ENCODE assay signal across 21 cellular contexts in genomic region chr6:45569210-45569945, GRCh38.
DNase-seq lines count a peak whose midpoint lies in the region; ATAC-seq, FAIRE-seq and TF ChIP-seq lines count a peak whose summit lies in the region.
"Had no signal": no experiment of that assay in that cellular context is flagged by ENCODE, and none has a peak within 500 bp of the region (broad histone marks: within the 10 kb centered on the region; RNA-seq: fewer than 3 reads in every experiment).

No MANE protein-coding gene starts in this region.

- peak overlapping the region; percentile 77 for H2AFZ ChIP-seq in keratinocyte (ENCODE audit: control insufficient read depth, low read length)

- H4K20me1 ChIP-seq in keratinocyte (ENCODE audit: control insufficient read depth, extremely low read depth, insufficient read depth, low read length), result no peaks in the 10 kb centered on the region

- no peaks in the 10 kb centered on the region for H3K36me3 ChIP-seq in RWPE2 (ENCODE audit: low read depth)
- H3K36me3 ChIP-seq in keratinocyte (ENCODE audit: control insufficient read depth in 2 of 2, extremely low read depth in 1 of 2, insufficient read depth in 2 of 2, low read length in 2 of 2), result no peaks in the 10 kb centered on the region

- no peak overlapping the region for H3K4me3 Mint-ChIP-seq in activated CD4-positive, alpha-beta T cell treated with anti-CD3 and anti-CD28 coated beads for 36 hours
- H3K4me3 Mint-ChIP-seq: naive B cell had no signal

- peaks cover 1% of the 10 kb centered on the region for H3K27me3 Mint-ChIP-seq in activated CD4-positive, alpha-beta T cell treated with anti-CD3 and anti-CD28 coated beads for 36 hours

- intact Hi-C loops in activated CD4-positive, alpha-beta T cell treated with anti-CD3 and anti-CD28 coated beads for 36 hours (cut with DNase I, micrococcal nuclease), result no loop called here
- intact Hi-C loops in posterior vena cava (cut with DNase I), result no loop called here

- dilution Hi-C loops in keratinocyte (cut with MboI; ENCODE audit: extremely low pct_ligation_motif_present, low sequenced_read_pairs), result no loop called here

- no peaks in the 10 kb centered on the region for H3K9me1 ChIP-seq in keratinocyte (ENCODE audit: control insufficient read depth, extremely low read depth, insufficient read depth, low read length)

- H3K79me2 ChIP-seq in keratinocyte (ENCODE audit: control insufficient read depth, insufficient read depth, low read length), result no peaks in the 10 kb centered on the region

- no peaks in the 10 kb centered on the region for H3K9me3 Mint-ChIP-seq in activated CD4-positive, alpha-beta T cell treated with anti-CD3 and anti-CD28 coated beads for 36 hours (ENCODE audit: low read depth)
- H3K9me3 Mint-ChIP-seq: naive B cell had no signal

- CTCF ChIA-PET in activated CD4-positive, alpha-beta T cell treated with anti-CD3 and anti-CD28 coated beads for 36 hours (lab: Charles Lee), result no interaction called here

- peak; percentile 30 for ATAC-seq in activated CD4-positive, alpha-beta T cell treated with anti-CD3 and anti-CD28 coated beads for 36 hours
- ATAC-seq in RWPE2 (ENCODE audit: low read depth) (0 out of 3 replicates have a peak, but pooled peaks have one; percentile 17), GM19463 (IDR thresholded peaks at IDR 0.05; ENCODE audit: unreplicated experiment) (no peak), HG03354 (IDR thresholded peaks at IDR 0.05; ENCODE audit: poor library complexity, severe bottlenecking, unreplicated experiment) (no peak)
- ATAC-seq: Panc1 had no signal

- H3K4me1 ChIP-seq in RWPE2 (ENCODE audit: insufficient read depth, poor library complexity, severe bottlenecking) (peaks cover 19% of the 10 kb centered on the region), keratinocyte (ENCODE audit: control insufficient read depth, extremely low read depth, insufficient read depth, low read length) (peaks cover 22% of the 10 kb centered on the region)

- no peaks in the 10 kb centered on the region for H3K9me3 ChIP-seq in RWPE2 (ENCODE audit: severe bottlenecking)
- H3K9me3 ChIP-seq in keratinocyte (ENCODE audit: control insufficient read depth, low read depth, low read length), result no peaks in the 10 kb centered on the region

- peak overlapping the region; percentile 9 for H3K4me2 ChIP-seq in keratinocyte (ENCODE audit: control insufficient read depth, extremely low read depth, insufficient read depth, low read depth, low read length)

- no peak for TF ChIP-seq CTCF in RWPE2 (IDR thresholded peaks at IDR 0.05; ENCODE audit: poor library complexity, severe bottlenecking)
- no peak for TF ChIP-seq CTCF in keratinocyte (optimal IDR thresholded peaks at IDR 0.05 in 1 of 3, IDR thresholded peaks at IDR 0.05 in 1 of 3, conservative IDR thresholded peaks at IDR 0.05 in 1 of 3; ENCODE audit: extremely low read depth in 1 of 3, insufficient read depth in 2 of 3, low read length in 3 of 3)

- DNase-seq in activated CD4-positive, alpha-beta T cell treated with anti-CD3 and anti-CD28 coated beads for 36 hours, result no peak
- DNase-seq in activated CD4-positive, alpha-beta T cell treated with anti-CD3 and anti-CD28 coated beads for 4 hours, result no peak
- DNase-seq in RWPE2 (ENCODE audit: low spot score) (no peak), keratinocyte (ENCODE audit: low read depth, low spot score) (no peak), superior temporal gyrus (ENCODE audit: extremely low spot score) (peak; percentile 24), posterior vena cava (ENCODE audit: low spot score) (no peak)
- DNase-seq: activated CD4-positive, alpha-beta T cell treated with anti-CD3 and anti-CD28 coated beads for 48 hours; activated T-cell treated with anti-CD3 and anti-CD28 coated beads, Interleukin-2, amount 50 U/mL, for 1 hour; amniotic stem cell; glutamatergic neuron; KBM-7; kidney; naive B cell; NCI-H1436 treated with DMSO at 0.1 percent for 48 hours; stimulated activated CD4-positive, alpha-beta T cell treated with anti-CD3 and anti-CD28 coated beads, Interleukin-2, amount 100 ng/mL, for 24 hours had no signal

- H3K27ac ChIP-seq in RWPE2 (ENCODE audit: poor library complexity, severe bottlenecking) (peak overlapping the region; percentile 10), keratinocyte (ENCODE audit: control insufficient read depth, insufficient read depth, low read length) (peak overlapping the region; percentile 27)

- FAIRE-seq in keratinocyte (lab: Jason Lieb, UNC), result peak; percentile 84
- FAIRE-seq: colon, endothelial cell of umbilical vein, H1, kidney had no signal

- H3K27me3 ChIP-seq in RWPE2 (ENCODE audit: insufficient read depth, poor library complexity, severe bottlenecking), result no peaks in the 10 kb centered on the region
- H3K27me3 ChIP-seq in keratinocyte (ENCODE audit: control insufficient read depth, extremely low read depth, insufficient read depth, low read length), result no peaks in the 10 kb centered on the region

- peaks cover 23% of the 10 kb centered on the region for H3K4me1 Mint-ChIP-seq in activated CD4-positive, alpha-beta T cell treated with anti-CD3 and anti-CD28 coated beads for 36 hours

- no peak overlapping the region for H3K27ac Mint-ChIP-seq in activated CD4-positive, alpha-beta T cell treated with anti-CD3 and anti-CD28 coated beads for 36 hours
- H3K27ac Mint-ChIP-seq: naive B cell had no signal

- H3K36me3 Mint-ChIP-seq in activated CD4-positive, alpha-beta T cell treated with anti-CD3 and anti-CD28 coated beads for 36 hours (ENCODE audit: low read depth), result no peaks in the 10 kb centered on the region

- H3K4me3 ChIP-seq in RWPE2 (ENCODE audit: severe bottlenecking) (no peak overlapping the region), keratinocyte (ENCODE audit: control insufficient read depth in 2 of 3, extremely low read depth in 1 of 3, insufficient read depth in 2 of 3, low read depth in 1 of 3, low read length in 3 of 3) (no peak overlapping the region)

- H3K9ac ChIP-seq in keratinocyte (ENCODE audit: control insufficient read depth, extremely low read depth, insufficient read depth, low read length), result no peak overlapping the region

- POLR2A ChIA-PET in activated CD4-positive, alpha-beta T cell treated with anti-CD3 and anti-CD28 coated beads for 36 hours (lab: Charles Lee), result no interaction called here

Comparison
In these comparisons a context has a peak if more than half of its experiments do, and no peak if none do; other contexts are left out.
1. ATAC-seq: peak in activated CD4-positive, alpha-beta T cell treated with anti-CD3 and anti-CD28 coated beads for 36 hours (single experiment) and RWPE2 (single experiment); none in GM19463 (single experiment) and HG03354 (single experiment).